Comparison of ENCODE assay signal across 8 cellular contexts in the genomic region with DNA sequence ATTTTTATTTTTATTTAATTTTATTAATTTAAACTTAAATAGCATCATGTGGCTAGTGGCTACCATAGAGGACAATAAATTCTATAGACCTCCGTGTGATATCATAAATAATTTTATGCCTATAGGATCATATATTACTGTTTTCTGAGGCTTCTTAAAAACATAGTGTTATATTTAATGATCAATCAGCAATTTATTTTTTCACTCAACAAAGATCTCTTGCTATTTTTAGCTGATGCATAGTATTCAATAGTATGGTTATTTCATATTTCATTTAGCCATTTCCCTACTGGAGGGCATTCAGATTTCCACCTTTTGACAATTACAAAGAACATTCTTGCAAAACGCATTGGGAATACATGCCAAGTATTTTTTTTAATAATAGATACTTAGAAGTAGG.
"Had no signal": no experiment of that assay in that cellular context is flagged by ENCODE, and none has a peak within 500 bp of the region (broad histone marks: within the 10 kb centered on the region; RNA-seq: fewer than 3 reads in every experiment).

No MANE protein-coding gene starts in this region.

- H2AFZ ChIP-seq: GM23338 had no signal

- H3K27ac ChIP-seq: HL-60 had no signal

- FAIRE-seq: H1, H54 had no signal

- ATAC-seq: GM23338, HCT116 had no signal

- H3K4me2 ChIP-seq: GM23338 had no signal

- H3K4me3 ChIP-seq: GM23338 had no signal

- DNase-seq: H9, HFFc6, KG1 had no signal
